ENCODE assay signal across 1 cellular context in the genomic region with DNA sequence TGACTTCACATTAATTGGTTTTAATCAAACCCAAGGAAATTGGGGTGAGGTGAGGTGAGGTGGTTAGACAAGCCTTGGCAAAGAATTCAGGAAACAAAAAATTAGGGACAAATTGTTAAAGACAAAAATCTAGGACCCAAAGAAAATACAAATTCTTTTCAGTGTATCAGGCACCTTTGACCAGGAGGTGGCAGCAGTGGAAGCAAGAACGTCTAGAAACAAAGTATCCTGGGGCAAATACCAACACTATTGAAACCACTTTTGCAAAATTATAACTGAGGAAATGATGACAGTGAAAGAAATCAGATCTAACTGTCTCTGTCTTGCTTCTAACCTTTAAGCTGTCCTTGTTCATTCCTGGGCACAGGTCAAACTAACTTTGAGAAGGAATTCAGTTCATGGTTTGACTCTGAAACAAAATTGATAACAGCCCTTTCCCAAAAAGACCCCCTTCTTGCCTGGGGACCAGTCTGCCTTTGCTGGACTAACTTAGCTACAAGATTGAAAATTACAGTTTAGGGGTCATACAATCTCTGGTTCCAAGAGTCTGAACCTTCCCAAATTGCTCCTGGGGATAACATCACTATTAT.
TF ChIP-seq lines count a peak whose summit lies in the region.

No MANE protein-coding gene starts in this region.

TF ChIP-seq in WTC11, 78 proteins besides CTCF, POLR2A, EP300 and RAD21 (continued from another document):
- no peak for TF ChIP-seq ZNF532 (CRISPR knock-in tag; IDR thresholded peaks at IDR 0.05; ENCODE audit: borderline replicate concordance)
- TF ChIP-seq PREB (CRISPR knock-in tag; IDR thresholded peaks at IDR 0.05; ENCODE audit: borderline replicate concordance), result no peak
- TF ChIP-seq EMX1 (CRISPR knock-in tag; IDR thresholded peaks at IDR 0.05), result no peak
- TF ChIP-seq NFATC4 (CRISPR knock-in tag; IDR thresholded peaks at IDR 0.05), result no peak
- no peak for TF ChIP-seq ERG (CRISPR knock-in tag; IDR thresholded peaks at IDR 0.05)
- no peak for TF ChIP-seq ZNF416 (CRISPR knock-in tag; IDR thresholded peaks at IDR 0.05)
- TF ChIP-seq PRDM15 (CRISPR knock-in tag; IDR thresholded peaks at IDR 0.05), result no peak
- TF ChIP-seq JUN (CRISPR knock-in tag; IDR thresholded peaks at IDR 0.05), result no peak
- TF ChIP-seq ZNF423 (CRISPR knock-in tag; IDR thresholded peaks at IDR 0.05), result no peak
TF ChIP-seq in WTC11: peak in this region for 0.
